In genomic region chr10:49736564-49737113, GRCh38 we compare ENCODE assay signal across 14 cellular contexts. TPM values are rescaled to one million over a fixed set of nuclear protein-coding genes. Genes with fewer than 3 reads are reported as not detected.
DNase-seq lines count a peak whose midpoint lies in the region; ATAC-seq and TF ChIP-seq lines count a peak whose summit lies in the region.
"Had no signal": no experiment of that assay in that cellular context is flagged by ENCODE, and none has a peak within 500 bp of the region (broad histone marks: within the 10 kb centered on the region; RNA-seq: fewer than 3 reads in every experiment).

No MANE protein-coding gene starts in this region.

- H3K4me3 ChIP-seq in left ventricle myocardium inferior (no peak overlapping the region), colonic mucosa (no peak overlapping the region), right lobe of liver (no peak overlapping the region)

- no peak overlapping the region for H3K27ac ChIP-seq in left ventricle myocardium inferior (replicated peaks)
- no peak overlapping the region for H3K27ac ChIP-seq in colonic mucosa
- no peak overlapping the region for H3K27ac ChIP-seq in right lobe of liver

- no peak overlapping the region for H3K9ac ChIP-seq in colonic mucosa (ENCODE audit: low read depth in 2 of 2, low read length in 2 of 2)

- H3K9me3 ChIP-seq in left ventricle myocardium inferior (replicated peaks) (no peaks in the 10 kb centered on the region), colonic mucosa (no peaks in the 10 kb centered on the region), right lobe of liver (no peaks in the 10 kb centered on the region)

- no peak for TF ChIP-seq POLR2A in right lobe of liver (IDR thresholded peaks at IDR 0.05)

- H3K27me3 ChIP-seq in left ventricle myocardium inferior (ENCODE audit: low read depth) = no peaks in the 10 kb centered on the region
- no peaks in the 10 kb centered on the region for H3K27me3 ChIP-seq in colonic mucosa
- no peaks in the 10 kb centered on the region for H3K27me3 ChIP-seq in right lobe of liver

- ATAC-seq in HG03432 (IDR thresholded peaks at IDR 0.05; ENCODE audit: unreplicated experiment) (no peak), right lobe of liver (no peak)

- WGBS in right lobe of liver (ENCODE audit: insufficient coverage, low coverage, low lambda C conversion rate, missing lambda C conversion rate) = 78% methylated on average over 3 of the region's 5 CpGs

- no peak for TF ChIP-seq CTCF in left ventricle myocardium inferior (IDR thresholded peaks at IDR 0.05; ENCODE audit: borderline replicate concordance)
- TF ChIP-seq CTCF in GM13976 (IDR thresholded peaks at IDR 0.05; ENCODE audit: borderline replicate concordance, control extremely low read depth, extremely low read depth, insufficient read depth, missing control alignments) = no peak
- no peak for TF ChIP-seq CTCF in colonic mucosa (IDR thresholded peaks at IDR 0.05)
- no peak for TF ChIP-seq CTCF in right lobe of liver (IDR thresholded peaks at IDR 0.05)

- intact Hi-C loops in cardiac septum (cut with DNase I) (no loop called here), left ventricle myocardium inferior (cut with micrococcal nuclease) (no loop called here), colonic mucosa (cut with DNase I) (no loop called here), right lobe of liver (cut with DNase I) (no loop called here)

- H3K4me1 ChIP-seq in left ventricle myocardium inferior = no peaks in the 10 kb centered on the region
- no peaks in the 10 kb centered on the region for H3K4me1 ChIP-seq in colonic mucosa
- no peaks in the 10 kb centered on the region for H3K4me1 ChIP-seq in right lobe of liver

- in situ Hi-C loops in GM13976 (cut with MboI; ENCODE audit: low sequenced_read_pairs, unreplicated experiment) = no loop called here

- DNase-seq in cardiac septum (ENCODE audit: low spot score) (peak; percentile 66), left ventricle myocardium inferior (no peak), GM13976 (ENCODE audit: low spot score) (peak; percentile 27), colonic mucosa (peak; percentile 9), right lobe of liver (no peak)
- DNase-seq in central memory CD4-positive, alpha-beta T cell = no peak
- DNase-seq: ACHN; C1 segment of cervical spinal cord; CD4-positive, alpha-beta T cell; DMS53; GF-D8 had no signal

- no peaks in the 10 kb centered on the region for H3K36me3 ChIP-seq in left ventricle myocardium inferior
- no peaks in the 10 kb centered on the region for H3K36me3 ChIP-seq in colonic mucosa
- peaks cover 0 to 29% (median 6%) of the 10 kb centered on the region in 4 donors for H3K36me3 ChIP-seq in right lobe of liver

RNA-seq across cellular contexts. Expression of gene OGDHL, which starts 25.5 kb away (rescaled TPM):
- total RNA-seq in cardiac septum = 11.5 TPM
- 4.5 TPM for total RNA-seq in left ventricle myocardium inferior
- total RNA-seq in colonic mucosa = 1 to 10 TPM in 1 of 2 donors, under 1 TPM in 1; 0.79 to 3.2 TPM
- total RNA-seq in right lobe of liver = 10 to 100 TPM; 60.4 to 98.5 (median 76.8) TPM
- total RNA-seq: CD4-positive, alpha-beta T cell had no signal

RNA-seq across cellular contexts. Expression of gene C10orf53, which starts 57.2 kb away (rescaled TPM):
- not detected for total RNA-seq in cardiac septum
- not detected for total RNA-seq in left ventricle myocardium inferior
- total RNA-seq in colonic mucosa = not detected
- total RNA-seq in right lobe of liver = not detected
- total RNA-seq: A172; CD4-positive, alpha-beta T cell; H4 had no signal

Comparison
In these comparisons a context has a peak if more than half of its experiments do, and no peak if none do; other contexts are left out.
1. DNase-seq: peak in cardiac septum (single experiment), GM13976 (single experiment) and colonic mucosa (single experiment); none in left ventricle myocardium inferior (single experiment), right lobe of liver (0 of 3) and central memory CD4-positive, alpha-beta T cell (single experiment).